Comparison of ENCODE assay signal across 1 cellular context in genomic region chr6:153016846-153017245, GRCh38.
TF ChIP-seq lines count a peak whose summit lies in the region.

No MANE protein-coding gene starts in this region.

TF ChIP-seq in K562, 482 proteins besides CTCF, POLR2A, EP300 and RAD21:
- peak; percentile 38 for TF ChIP-seq CBFA2T3 (IDR thresholded peaks at IDR 0.05)
- no peak for TF ChIP-seq BMI1 (IDR thresholded peaks at IDR 0.05; ENCODE audit: low read length)
TF ChIP-seq in K562: peak in this region for 1.
